30 cellular contexts compared by ENCODE assay signal in the genomic region with DNA sequence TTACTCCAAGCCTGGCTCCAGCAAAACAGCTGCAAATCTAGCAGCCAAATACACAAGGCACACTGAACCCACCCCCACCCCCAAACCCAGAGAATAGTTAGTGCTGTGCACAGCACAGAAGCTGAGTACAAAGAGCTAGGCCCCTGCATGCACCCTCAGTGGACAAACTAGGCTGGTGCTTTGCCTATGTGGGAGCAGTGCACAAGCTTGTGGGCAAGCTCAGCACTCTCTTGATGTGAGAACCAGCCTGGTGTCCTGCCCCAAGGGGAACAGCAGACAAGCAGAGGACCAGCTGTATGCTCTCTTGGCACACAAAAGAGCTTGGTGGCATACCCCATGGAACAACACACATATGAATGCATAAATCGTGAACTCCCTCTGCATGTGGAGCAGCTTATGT.
"Had no signal": no experiment of that assay in that cellular context is flagged by ENCODE, and none has a peak within 500 bp of the region (broad histone marks: within the 10 kb centered on the region; RNA-seq: fewer than 3 reads in every experiment).

No MANE protein-coding gene starts in this region.

- DNase-seq: activated B cell treated with CpG ODN at 0.5 μM for 24 hours; activated CD4-positive, alpha-beta memory T cell treated with anti-CD3 and anti-CD28 coated beads for 36 hours; activated CD4-positive, alpha-beta T cell treated with anti-CD3 and anti-CD28 coated beads for 4 hours; activated CD4-positive, alpha-beta T cell treated with anti-CD3 and anti-CD28 coated beads, Interleukin-2, amount 10 ng/mL, durations not matched to agents 24 days and 14 days; activated CD4-positive, alpha-beta T cell treated with anti-CD3 and anti-CD28 coated beads, Interleukin-2, amount 50 U/mL, for 1 hour; activated CD4-positive, alpha-beta T cell treated with anti-CD3 and anti-CD28 coated beads, Interleukin-2, amount 50 U/mL, for 4 hours; activated CD4-positive, CD25-positive, alpha-beta regulatory T cell treated with anti-CD3 and anti-CD28 coated beads, Interleukin-2, amount 50 U/mL, for 72 hours; activated CD8-positive, alpha-beta memory T cell treated with anti-CD3 and anti-CD28 coated beads, Interleukin-2, amount 50 U/mL, for 4 hours; activated CD8-positive, alpha-beta T cell treated with anti-CD3 and anti-CD28 coated beads for 36 hours; activated effector memory CD4-positive, alpha-beta T cell treated with anti-CD3 and anti-CD28 coated beads, Interleukin-2, amount 50 U/mL, for 16 hours; activated gamma-delta T cell treated with Interleukin-2 at 50 U/mL for 16 hours; activated naive CD4-positive, alpha-beta T cell; activated naive CD4-positive, alpha-beta T cell treated with anti-CD3 and anti-CD28 coated beads for 36 hours; activated naive CD4-positive, alpha-beta T cell treated with anti-CD3 and anti-CD28 coated beads, Interleukin-2, amount 50 U/mL, for 16 hours; activated naive CD8-positive, alpha-beta T cell treated with anti-CD3 and anti-CD28 coated beads for 36 hours; activated T-cell treated with anti-CD3 and anti-CD28 coated beads for 4 hours; activated T-cell treated with anti-CD3 and anti-CD28 coated beads, Interleukin-2, amount 50 U/mL, for 1 hour; activated T-cell treated with anti-CD3 and anti-CD28 coated beads, Interleukin-2, amount 50 U/mL, for 4 hours; activated T-cell treated with anti-CD3 and anti-CD28 coated beads, Interleukin-2, amount 50 U/mL, for 72 hours; amniotic stem cell; central memory CD4-positive, alpha-beta T cell; cerebellar nuclear complex; T-helper 1 cell; T-helper 2 cell; T-helper 9 cell had no signal

- H3K9me3 ChIP-seq: adrenal gland had no signal

- H3K27ac ChIP-seq: adrenal gland, ascending aorta, VCaP had no signal

- H3K36me3 ChIP-seq: adrenal gland, ascending aorta had no signal

- H3K4me3 ChIP-seq: adrenal gland, ascending aorta had no signal

- H3K4me1 ChIP-seq: adrenal gland, ascending aorta had no signal

- H3K27me3 ChIP-seq: adrenal gland, ascending aorta had no signal

- ATAC-seq: activated CD8-positive, alpha-beta T cell treated with anti-CD3 and anti-CD28 coated beads for 36 hours; activated naive CD4-positive, alpha-beta T cell treated with anti-CD3 and anti-CD28 coated beads, Interleukin-2, amount 50 U/mL, for 72 hours; activated T-cell treated with anti-CD3 and anti-CD28 coated beads, Interleukin-2, amount 50 U/mL, for 4 hours; activated T-cell treated with anti-CD3 and anti-CD28 coated beads, Interleukin-2, amount 50 U/mL, for 72 hours; activated T-helper 17 cell treated with anti-CD3 and anti-CD28 coated beads, Interleukin-2, amount 50 U/mL, for 72 hours had no signal
